ENCODE assay signal across 27 cellular contexts in the genomic region with DNA sequence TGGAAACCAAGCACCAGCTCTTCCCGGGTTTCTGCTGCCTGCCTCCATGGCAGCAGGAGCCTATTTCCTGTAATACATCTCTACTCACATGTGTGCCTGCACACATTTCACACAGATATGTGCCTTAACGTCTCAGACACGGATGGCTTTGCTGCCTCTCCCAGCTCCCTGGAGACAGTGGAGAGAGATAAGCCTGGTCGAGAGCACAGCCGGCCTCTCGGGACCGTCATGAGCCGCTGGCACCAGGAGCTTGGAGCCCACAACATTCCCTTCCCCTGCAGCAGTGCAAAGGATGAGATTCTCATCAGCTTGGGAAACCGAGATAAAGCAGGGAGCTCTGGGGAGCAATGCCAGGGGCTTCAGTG.
"Had no signal": no experiment of that assay in that cellular context is flagged by ENCODE, and none has a peak within 500 bp of the region (broad histone marks: within the 10 kb centered on the region; RNA-seq: fewer than 3 reads in every experiment).

No MANE protein-coding gene starts in this region.

- FAIRE-seq: endothelial cell of umbilical vein, keratinocyte had no signal

- H3K4me2 ChIP-seq: neural progenitor cell, smooth muscle cell had no signal

- H3K4me1 Mint-ChIP-seq: mesothelial cell of epicardium; nephron; stimulated activated memory B cell treated with anti-CD40 and anti-IgM and Interleukin-4, amounts not matched to agents 10 μg/mL and 1 μg/mL and 100 μg/mL, for 72 hours had no signal

- H3K27me3 ChIP-seq: neural progenitor cell, ovary, tibial nerve, uterus had no signal

- H3K27ac ChIP-seq: coronary artery, esophagus squamous epithelium, neural progenitor cell, ovary, thoracic aorta, tibial nerve, upper lobe of right lung, uterus had no signal

- H3K9me3 ChIP-seq: esophagus squamous epithelium, ovary, thoracic aorta, upper lobe of right lung, uterus had no signal

- H3K4me1 ChIP-seq: esophagus squamous epithelium, tibial nerve, upper lobe of right lung, uterus had no signal

- H3K36me3 ChIP-seq: esophagus squamous epithelium, neural progenitor cell, ovary, thoracic aorta, tibial nerve, upper lobe of right lung, uterus had no signal

- H3K4me3 Mint-ChIP-seq: mesothelial cell of epicardium; naive thymus-derived CD4-positive, alpha-beta T cell; nephron; neural progenitor cell; stimulated activated memory B cell treated with anti-CD40 and anti-IgM and Interleukin-4, amounts not matched to agents 10 μg/mL and 1 μg/mL and 100 μg/mL, for 72 hours had no signal

- H3K9ac ChIP-seq: neural progenitor cell had no signal

- H3K27ac Mint-ChIP-seq: mesothelial cell of epicardium; naive thymus-derived CD4-positive, alpha-beta T cell; nephron; stimulated activated memory B cell treated with anti-CD40 and anti-IgM and Interleukin-4, amounts not matched to agents 10 μg/mL and 1 μg/mL and 100 μg/mL, for 72 hours had no signal

- H3K36me3 Mint-ChIP-seq: mesothelial cell of epicardium; naive thymus-derived CD4-positive, alpha-beta T cell; neural progenitor cell; stimulated activated memory B cell treated with anti-CD40 and anti-IgM and Interleukin-4, amounts not matched to agents 10 μg/mL and 1 μg/mL and 100 μg/mL, for 72 hours had no signal

- H2AFZ ChIP-seq: neural progenitor cell had no signal

- H3K4me3 ChIP-seq: coronary artery, esophagus squamous epithelium, neural progenitor cell, ovary, smooth muscle cell, thoracic aorta, tibial nerve, upper lobe of right lung, uterus had no signal

- H3K9me3 Mint-ChIP-seq: nephron had no signal

- ATAC-seq: left lobe of liver; naive thymus-derived CD4-positive, alpha-beta T cell; sciatic nerve; stimulated activated memory B cell treated with anti-CD40 and anti-IgM and Interleukin-4, amounts not matched to agents 10 μg/mL and 1 μg/mL and 100 μg/mL, for 72 hours; stimulated activated naive CD8-positive, alpha-beta T cell treated with anti-CD3 and anti-CD28 coated beads, Interleukin-15, Interleukin-2, amounts not matched to agents 100 U/mL and 50 U/mL, for 24 hours; upper lobe of right lung had no signal

- DNase-seq: dermis blood vessel endothelial cell; effector memory CD4-positive, alpha-beta T cell; esophagus squamous epithelium; foreskin melanocyte; mesenchymal stem cell; naive thymus-derived CD4-positive, alpha-beta T cell; nucleus accumbens; retina; stimulated activated CD4-positive, alpha-beta T cell treated with anti-CD3 and anti-CD28 coated beads, Interleukin-2, amount 100 ng/mL, for 24 hours; stimulated activated CD4-positive, alpha-beta T cell treated with anti-CD3 and anti-CD28 coated beads, Interleukin-4, amount 100 ng/mL, for 24 hours; stimulated activated naive CD8-positive, alpha-beta T cell treated with anti-CD3 and anti-CD28 coated beads, Interleukin-15, Interleukin-2, amounts not matched to agents 100 U/mL and 50 U/mL, for 24 hours; substantia nigra; upper lobe of right lung had no signal
